ENCODE assay signal across 8 cellular contexts in the genomic region with DNA sequence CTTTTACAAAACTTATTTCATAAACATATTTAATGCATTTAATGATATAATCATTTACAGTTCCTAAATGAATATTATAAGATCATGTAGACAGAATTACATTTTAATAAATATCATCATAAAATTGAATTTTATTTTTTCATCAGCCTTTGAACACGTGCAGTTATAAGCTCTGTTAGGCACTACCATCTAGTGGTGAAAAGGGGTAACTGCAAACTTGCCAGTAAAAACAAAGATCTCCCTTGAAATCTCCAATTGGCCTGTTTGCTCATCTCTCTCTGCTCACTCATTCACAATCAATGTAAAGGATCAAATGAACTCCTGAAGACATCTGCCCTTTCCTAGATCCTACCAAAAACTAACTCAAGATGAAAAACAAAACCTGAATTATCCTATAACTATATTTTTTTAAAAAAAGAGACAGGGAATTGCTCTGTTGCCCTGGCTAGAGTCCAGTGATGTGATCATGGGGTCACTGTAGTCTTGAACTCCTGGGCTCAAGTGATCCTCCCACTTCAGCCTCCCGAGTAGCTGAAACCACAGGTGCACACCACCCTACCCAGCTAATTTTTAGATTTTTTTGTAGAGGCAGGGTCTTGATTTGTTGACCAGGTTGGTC. TPM values are rescaled to one million over a fixed set of nuclear protein-coding genes. Genes with fewer than 3 reads are reported as not detected.
DNase-seq lines count a peak whose midpoint lies in the region; ATAC-seq and TF ChIP-seq lines count a peak whose summit lies in the region.

No MANE protein-coding gene starts in this region.

- no peak overlapping the region for H2AK5ac ChIP-seq in H9 (ENCODE audit: insufficient read length, low read length)

- H3K36me3 Mint-ChIP-seq in H9 (ENCODE audit: insufficient read depth in 1 of 3, low read depth in 3 of 3) = peaks cover 0 to 36% (median 10%) of the 10 kb centered on the region in 3 experiments; a peak in 5 of 7 replicates
- peaks cover 5% of the 10 kb centered on the region for H3K36me3 Mint-ChIP-seq in activated naive CD8-positive, alpha-beta T cell treated with anti-CD3 and anti-CD28 coated beads for 36 hours

- H3K18ac ChIP-seq in H9 (ENCODE audit: insufficient read length, low read depth, low read length) = no peak overlapping the region

- H3K9ac ChIP-seq in H9 (ENCODE audit: extremely low read depth, insufficient read length, low read length) = no peak overlapping the region

- H3K23ac ChIP-seq in H9 (ENCODE audit: insufficient read length, low read depth, low read length) = no peak overlapping the region

- H3K27ac ChIP-seq in H9 (ENCODE audit: insufficient read length, low read depth, low read length) = no peak overlapping the region
- H3K27ac ChIP-seq in cardiac muscle cell = no peak overlapping the region

- H3K23me2 ChIP-seq in H9 (ENCODE audit: insufficient read length, low read depth, low read length, poor library complexity, severe bottlenecking) = no peaks in the 10 kb centered on the region

- peaks cover 6 to 11% of the 10 kb centered on the region in 2 experiments; a peak in 3 of 4 replicates for H3K4me1 Mint-ChIP-seq in H9
- peaks cover 13% of the 10 kb centered on the region for H3K4me1 Mint-ChIP-seq in activated naive CD8-positive, alpha-beta T cell treated with anti-CD3 and anti-CD28 coated beads for 36 hours

- no peak overlapping the region for H2BK20ac ChIP-seq in H9 (ENCODE audit: low read depth, low read length, poor library complexity, severe bottlenecking)

- H3K9me3 ChIP-seq in H9 (ENCODE audit: control insufficient read depth, low read depth, low read length) = no peaks in the 10 kb centered on the region
- H3K9me3 ChIP-seq in cardiac muscle cell (ENCODE audit: low read depth) = no peaks in the 10 kb centered on the region

- H4K91ac ChIP-seq in H9 (ENCODE audit: insufficient read length, low read depth, low read length) = no peak overlapping the region

- H4K5ac ChIP-seq in H9 (ENCODE audit: insufficient read length, low read depth, low read length) = no peak overlapping the region

- H4K8ac ChIP-seq in H9 (replicated peaks; ENCODE audit: insufficient read length, low read depth, low read length) = no peak overlapping the region

- no peak overlapping the region for H3K56ac ChIP-seq in H9 (ENCODE audit: insufficient read length, low read depth, low read length)

- no peaks in the 10 kb centered on the region for H3K79me1 ChIP-seq in H9 (ENCODE audit: insufficient read depth, low read depth, low read length, poor library complexity, severe bottlenecking)

- no peak overlapping the region for H3K4ac ChIP-seq in H9 (ENCODE audit: low read depth, low read length)

- no peak overlapping the region for H3K4me3 ChIP-seq in cardiac muscle cell

- H2BK12ac ChIP-seq in H9 (ENCODE audit: insufficient read length, low read depth, low read length) = no peak overlapping the region

- TF ChIP-seq CTCF in H9 (conservative IDR thresholded peaks at IDR 0.05) (peak; percentile 95), cardiac muscle cell (IDR thresholded peaks at IDR 0.05; ENCODE audit: low read depth, low read length) (peak; percentile 93)

- no peaks in the 10 kb centered on the region for H3K27me3 Mint-ChIP-seq in H9 (ENCODE audit: low read depth)
- no peaks in the 10 kb centered on the region for H3K27me3 Mint-ChIP-seq in activated naive CD8-positive, alpha-beta T cell treated with anti-CD3 and anti-CD28 coated beads for 36 hours

- H3K14ac ChIP-seq in H9 (ENCODE audit: insufficient read depth, low read length) = no peak overlapping the region

- no peak overlapping the region for H2BK15ac ChIP-seq in H9 (ENCODE audit: low read depth, low read length)

- H3K4me1 ChIP-seq in H9 (ENCODE audit: insufficient read depth, low read length) (no peaks in the 10 kb centered on the region), cardiac muscle cell (ENCODE audit: low read depth) (no peaks in the 10 kb centered on the region)

- ATAC-seq in sciatic nerve = peak; percentile 74

- no peaks in the 10 kb centered on the region for H3K9me3 Mint-ChIP-seq in H9
- H3K9me3 Mint-ChIP-seq in activated naive CD8-positive, alpha-beta T cell treated with anti-CD3 and anti-CD28 coated beads for 36 hours = no peaks in the 10 kb centered on the region

- H2BK5ac ChIP-seq in H9 (ENCODE audit: insufficient read length, low read length) = no peak overlapping the region

- H3K36me3 ChIP-seq in cardiac muscle cell = no peaks in the 10 kb centered on the region

- H3T11ph ChIP-seq in H9 (ENCODE audit: low read length) = no peak overlapping the region

- H3K79me2 ChIP-seq in H9 (ENCODE audit: insufficient read depth, low read length) = no peaks in the 10 kb centered on the region

- H2BK120ac ChIP-seq in H9 (ENCODE audit: low read depth, low read length, poor library complexity, severe bottlenecking) = no peak overlapping the region

- H4K20me1 ChIP-seq in H9 (ENCODE audit: control insufficient read depth, insufficient read depth, insufficient read length) = no peaks in the 10 kb centered on the region

- no peak overlapping the region for H3K4me2 ChIP-seq in H9 (ENCODE audit: insufficient read depth, insufficient read length, low read length)

- peak overlapping the region in 1 of 3 experiments; percentile 70; a peak in 2 of 7 replicates for H3K27ac Mint-ChIP-seq in H9
- peak overlapping the region; percentile 54 for H3K27ac Mint-ChIP-seq in activated naive CD8-positive, alpha-beta T cell treated with anti-CD3 and anti-CD28 coated beads for 36 hours

- H3K4me3 Mint-ChIP-seq in H9 = no peak overlapping the region
- H3K4me3 Mint-ChIP-seq in activated naive CD8-positive, alpha-beta T cell treated with anti-CD3 and anti-CD28 coated beads for 36 hours = no peak overlapping the region

- WGBS in H9 (ENCODE audit: extremely low coverage, insufficient read length, low lambda C conversion rate) = no CpG with 5 or more reads among the region's 2 CpGs

- no peak overlapping the region for H2AFZ ChIP-seq in H9 (ENCODE audit: low read length)

- DNase-seq in DMS 273 (lab: John Stamatoyannopoulos, UW; ENCODE audit: unreplicated experiment) = peak; percentile 71
- no peak for DNase-seq in H9
- DNase-seq in NCI-H748 treated with DMSO at 0.1 percent for 48 hours (lab: John Stamatoyannopoulos, UW) = peak; percentile 18
- no peak for DNase-seq in activated naive CD8-positive, alpha-beta T cell treated with anti-CD3 and anti-CD28 coated beads for 36 hours
- DNase-seq in cardiac muscle cell (ENCODE audit: low read depth in 1 of 2, low spot score in 1 of 2) = peak; percentile 63 to 72
- peak; percentile 42 for DNase-seq in sciatic nerve (ENCODE audit: low spot score)
- DNase-seq in ecto neural progenitor cell (ENCODE audit: low spot score) = no peak
- DNase-seq in NCI-H2107 treated with DMSO at 0.1 percent for 48 hours (lab: John Stamatoyannopoulos, UW; ENCODE audit: unreplicated experiment) = no peak

- H3K27me3 ChIP-seq in H9 (ENCODE audit: insufficient read depth, low read length) = no peaks in the 10 kb centered on the region
- H3K27me3 ChIP-seq in cardiac muscle cell = no peaks in the 10 kb centered on the region

- intact Hi-C loops in sciatic nerve (cut with DNase I) = no loop called here

RNA-seq across cellular contexts. Expression of gene SAMHD1, which starts 31.7 kb away (rescaled TPM):
- total RNA-seq in H9 (2021) = 53.1 and 59.6 TPM in 2 replicates
- 10 to 100 TPM; 35.6 to 43.2 TPM for total RNA-seq in activated naive CD8-positive, alpha-beta T cell treated with anti-CD3 and anti-CD28 coated beads for 36 hours
- 7.3 and 11.2 TPM in 2 replicates for total RNA-seq in cardiac muscle cell
- 10.3 and 10.4 TPM in 2 replicates for polyA plus RNA-seq in cardiac muscle cell
- 349 TPM for total RNA-seq in sciatic nerve

RNA-seq across cellular contexts. Expression of gene TLDC2, which starts 43.9 kb away (rescaled TPM):
- total RNA-seq in H9 (2021) (0.11 TPM in 1 of 2 replicates, not detected in the other), cardiac muscle cell (0.32 TPM in 1 of 2 replicates, not detected in the other), sciatic nerve (0.31 TPM)
- not detected for total RNA-seq in activated naive CD8-positive, alpha-beta T cell treated with anti-CD3 and anti-CD28 coated beads for 36 hours
- polyA plus RNA-seq in cardiac muscle cell = not detected in 2 replicates

Comparison
In these comparisons a context has a peak if more than half of its experiments do, and no peak if none do; other contexts are left out.
1. DNase-seq: peak in DMS 273 (single experiment), NCI-H748 treated with DMSO at 0.1 percent for 48 hours (single experiment), cardiac muscle cell (2 of 2) and sciatic nerve (single experiment); none in H9 (single experiment), activated naive CD8-positive, alpha-beta T cell treated with anti-CD3 and anti-CD28 coated beads for 36 hours (single experiment), ecto neural progenitor cell (single experiment) and NCI-H2107 treated with DMSO at 0.1 percent for 48 hours (single experiment).